Comparison of ENCODE assay signal across 9 cellular contexts in genomic region chr2:25664531-25665307, GRCh38. TPM values are rescaled to one million over a fixed set of nuclear protein-coding genes. Genes with fewer than 3 reads are reported as not detected.
A peak's percentile ranks its signal among the peaks of the same experiment; 100 is the strongest.
DNase-seq lines count a peak whose midpoint lies in the region; ATAC-seq, FAIRE-seq and TF ChIP-seq lines count a peak whose summit lies in the region.
"Had no signal": no experiment of that assay in that cellular context is flagged by ENCODE, and none has a peak within 500 bp of the region (broad histone marks: within the 10 kb centered on the region; RNA-seq: fewer than 3 reads in every experiment).

No MANE protein-coding gene starts in this region.

- no peak for TF ChIP-seq POLR2A in H1 (IDR thresholded peaks at IDR 0.05; ENCODE audit: control extremely low read depth in 1 of 2, low read depth in 2 of 2, low read length in 2 of 2)

- no peak overlapping the region for H2BK120ac ChIP-seq in H1 (replicated peaks; ENCODE audit: low read depth, low read length)

- no peaks in the 10 kb centered on the region for H3K36me3 ChIP-seq in H7 (replicated peaks; ENCODE audit: control insufficient read depth, insufficient read depth, low read length)
- no peaks in the 10 kb centered on the region for H3K36me3 ChIP-seq in H1 (ENCODE audit: control insufficient read depth in 2 of 4, insufficient read depth in 4 of 4, low read length in 3 of 4)

- no peak overlapping the region for H3K23ac ChIP-seq in H1 (ENCODE audit: insufficient read length)

- no peak overlapping the region for H2BK15ac ChIP-seq in H1 (ENCODE audit: low read length)

- peak overlapping the region; percentile 1 to 49; a peak in 3 of 4 replicates for H3K4me2 ChIP-seq in H1 (ENCODE audit: insufficient read depth in 1 of 2, low read depth in 2 of 2, low read length in 2 of 2)

- TF ChIP-seq EP300 in H1 (IDR thresholded peaks at IDR 0.05; ENCODE audit: borderline replicate concordance in 1 of 2, low read depth in 2 of 2, low read length in 2 of 2), result no peak

- peak; percentile 87 to 91 for TF ChIP-seq RAD21 in H1 (IDR thresholded peaks at IDR 0.05 in 1 of 2, conservative IDR thresholded peaks at IDR 0.05 in 1 of 2; ENCODE audit: low read depth in 2 of 2, low read length in 2 of 2)

- H3K56ac ChIP-seq in H1 (replicated peaks; ENCODE audit: insufficient read length, low read depth, low read length), result no peak overlapping the region

- H3K23me2 ChIP-seq in H1 (ENCODE audit: low read depth, low read length), result no peaks in the 10 kb centered on the region

- H3K4ac ChIP-seq in H1 (replicated peaks; ENCODE audit: insufficient read length, low read depth, low read length), result no peak overlapping the region

- H3K14ac ChIP-seq in H1 (ENCODE audit: insufficient read length), result no peak overlapping the region

- no peak overlapping the region for H2AFZ ChIP-seq in H1 (ENCODE audit: low read length)

- H2AK5ac ChIP-seq in H1 (ENCODE audit: low read depth, low read length), result no peak overlapping the region

- peak overlapping the region; percentile 72 for H3K4me3 Mint-ChIP-seq in type B pancreatic cell
- H3K4me3 Mint-ChIP-seq: T-helper 1 cell treated with Interleukin-12 subunit alpha and Interleukin-12 subunit beta and Interleukin-4 antibody, amounts not matched to agents 30 μg/mL and 1 μg/mL, for 36 hours had no signal

- peaks cover 0 to 2% of the 10 kb centered on the region in 2 experiments for H4K20me1 ChIP-seq in H1 (replicated peaks in 1 of 2; ENCODE audit: control insufficient read depth in 1 of 2, insufficient read depth in 2 of 2, low read length in 2 of 2)

- H2BK5ac ChIP-seq in H1 (ENCODE audit: low read depth, low read length), result no peak overlapping the region

- POLR2A ChIA-PET in RWPE1 (lab: Yijun Ruan, JAX; ENCODE audit: low non-redundant PET), result no interaction called here
- POLR2A ChIA-PET in H1 (lab: Charles Lee; ENCODE audit: partially characterized antibody), result interaction anchor here (0.7 to 2.3 kb wide), 7 partner anchors 9 to 413 kb away, joined by 3 to 10 read pairs (median 3); partner anchors contain the start of gene DTNB

- no peak overlapping the region for H4K91ac ChIP-seq in H1 (replicated peaks; ENCODE audit: insufficient read length, low read length)

- H3K27ac ChIP-seq in RWPE1 (no peak overlapping the region), H1 (ENCODE audit: low read depth, low read length) (no peak overlapping the region)

- H3K9me3 ChIP-seq in H1 (ENCODE audit: insufficient read depth in 2 of 2, low read depth in 1 of 2, low read length in 1 of 2), result no peaks in the 10 kb centered on the region

- 38% methylated on average over 11 of the region's 11 CpGs; no CpG with 5 or more reads in 1 of the 2 experiments for WGBS in H1 (ENCODE audit: extremely low coverage in 1 of 2, insufficient coverage in 1 of 2, insufficient read length in 1 of 2, insufficient replicate concordance in 2 of 2, low coverage in 1 of 2, low lambda C conversion rate in 2 of 2, missing lambda C conversion rate in 1 of 2), 2 experiments

- H3K18ac ChIP-seq in H1 (ENCODE audit: extremely low read depth, low read length), result no peak overlapping the region

- no peak overlapping the region for H4K5ac ChIP-seq in H1 (ENCODE audit: insufficient read length, low read depth, low read length)

- no peak overlapping the region for H2BK12ac ChIP-seq in H1 (ENCODE audit: low read depth, low read length)

- peaks cover 2% of the 10 kb centered on the region; the same call in 1 of the 2 replicates for H3K79me1 ChIP-seq in H1 (ENCODE audit: low read depth, low read length)

- H3K4me1 ChIP-seq in H1 (replicated peaks in 1 of 4; ENCODE audit: control insufficient read depth in 3 of 4, insufficient read depth in 4 of 4, low read length in 3 of 4), result peaks cover 0 to 8% (median 2%) of the 10 kb centered on the region in 4 experiments; a peak in 4 of 7 replicates

- no peak for ATAC-seq in GM18858 (IDR thresholded peaks at IDR 0.05; ENCODE audit: unreplicated experiment)

- H3K9ac ChIP-seq in H1 (replicated peaks in 1 of 4; ENCODE audit: extremely low read depth in 1 of 4, low read depth in 3 of 4, low read length in 3 of 4), result no peak overlapping the region

- no peak overlapping the region for H2BK20ac ChIP-seq in H1 (ENCODE audit: low read length)

- H3K27ac Mint-ChIP-seq in type B pancreatic cell, result peak overlapping the region; percentile 77
- H3K27ac Mint-ChIP-seq: T-helper 1 cell treated with Interleukin-12 subunit alpha and Interleukin-12 subunit beta and Interleukin-4 antibody, amounts not matched to agents 30 μg/mL and 1 μg/mL, for 36 hours had no signal

- H3K27me3 ChIP-seq in H7 (ENCODE audit: control insufficient read depth, insufficient read depth, low read length), result no peaks in the 10 kb centered on the region
- H3K27me3 ChIP-seq in H1 (replicated peaks in 1 of 4; ENCODE audit: control insufficient read depth in 3 of 4, extremely low read depth in 1 of 4, insufficient read depth in 3 of 4, low read length in 3 of 4), result no peaks in the 10 kb centered on the region

- DNase-seq in COLO829 (ENCODE audit: low spot score) (peak; percentile 54), H7 (peak; percentile 71), RWPE1 (ENCODE audit: low spot score) (no peak), H1 (ENCODE audit: low read depth in 1 of 2, low spot score in 2 of 2) (peak; percentile 43 to 62), medulla oblongata (ENCODE audit: extremely low spot score) (peak; percentile 93), type B pancreatic cell (ENCODE audit: extremely low spot score, unreplicated experiment) (no peak)
- no peak for DNase-seq in NK-92 treated with Interleukin-12 subunit alpha and Interleukin-12 subunit beta, amount 100 ng/mL, for 24 hours (lab: John Stamatoyannopoulos, UW)

- TF ChIP-seq CTCF in RWPE1 (conservative IDR thresholded peaks at IDR 0.05; ENCODE audit: low read depth) (peak; percentile 32), H1 (IDR thresholded peaks at IDR 0.05; ENCODE audit: control extremely low read depth in 1 of 3, insufficient read depth in 1 of 3, low read depth in 1 of 3, low read length in 3 of 3) (peak; percentile 50 to 87 (median 79)), type B pancreatic cell (conservative IDR thresholded peaks at IDR 0.05) (peak; percentile 77)

- no peaks in the 10 kb centered on the region for H3K27me3 Mint-ChIP-seq in type B pancreatic cell

- peak; percentile 92 for FAIRE-seq in H1 (lab: Jason Lieb, UNC)

- no peak overlapping the region for H3K4me3 ChIP-seq in H7 (ENCODE audit: insufficient read depth, low read depth, low read length)
- H3K4me3 ChIP-seq in H1 (ENCODE audit: extremely low read depth in 1 of 4, insufficient read depth in 2 of 4, low read depth in 3 of 4, low read length in 4 of 4), result no peak overlapping the region

- H3K36me3 Mint-ChIP-seq in type B pancreatic cell, result no peaks in the 10 kb centered on the region

- H4K8ac ChIP-seq in H1 (ENCODE audit: extremely low read depth, insufficient read depth, low read length), result no peak overlapping the region

- CTCF ChIA-PET in RWPE1 (lab: Yijun Ruan, JAX), result interaction anchor here (0.6 to 2.4 kb wide), 8 partner anchors 12 to 156 kb away, joined by 3 to 14 read pairs (median 4); no protein-coding TSS in a partner anchor
- CTCF ChIA-PET in H1 (lab: Charles Lee; ENCODE audit: partially characterized antibody), result interaction anchor here (0.6 to 4.7 kb wide), 46 partner anchors 9 to 388 kb away, joined by 3 to 72 read pairs (median 4); no protein-coding TSS in a partner anchor

- H3K79me2 ChIP-seq in H1 (ENCODE audit: control insufficient read depth in 1 of 2, insufficient read depth in 2 of 2, low read length in 2 of 2), result peaks cover 0 to 85% of the 10 kb centered on the region in 2 experiments; a peak in 3 of 4 replicates

- H3K9me3 Mint-ChIP-seq in type B pancreatic cell, result no peaks in the 10 kb centered on the region
- H3K9me3 Mint-ChIP-seq: T-helper 1 cell treated with Interleukin-12 subunit alpha and Interleukin-12 subunit beta and Interleukin-4 antibody, amounts not matched to agents 30 μg/mL and 1 μg/mL, for 36 hours had no signal

- H3K4me1 Mint-ChIP-seq in type B pancreatic cell (ENCODE audit: unreplicated experiment), result peaks cover 15% of the 10 kb centered on the region

TF ChIP-seq in H1, 55 proteins besides CTCF, POLR2A, EP300 and RAD21:
- TF ChIP-seq SIN3A (conservative IDR thresholded peaks at IDR 0.05 in 1 of 2, IDR thresholded peaks at IDR 0.05 in 1 of 2; ENCODE audit: low read depth in 1 of 2, low read length in 2 of 2), result 0 out of 4 replicates have a peak, but pooled peaks of 1 of the 2 experiments have one; percentile 27
- TF ChIP-seq JUND (IDR thresholded peaks at IDR 0.05; ENCODE audit: low read length), result peak; percentile 52; the same call in 1 of the 2 replicates
- no peak for TF ChIP-seq TAF1 (IDR thresholded peaks at IDR 0.05; ENCODE audit: low read depth, low read length)
- TF ChIP-seq EZH2 (IDR thresholded peaks at IDR 0.05; ENCODE audit: low read depth, low read length, severe bottlenecking), result no peak
- TF ChIP-seq CEBPB (IDR thresholded peaks at IDR 0.05; ENCODE audit: low read depth, low read length), result 0 out of 2 replicates have a peak, but pooled peaks have one; percentile 46
- TF ChIP-seq PHF8 (conservative IDR thresholded peaks at IDR 0.05; ENCODE audit: low read depth, low read length), result 0 out of 2 replicates have a peak, but pooled peaks have one; percentile 30
- TF ChIP-seq FOSL1 (IDR thresholded peaks at IDR 0.05; ENCODE audit: insufficient read depth, low read depth, low read length), result no peak
- TF ChIP-seq HDAC2 (IDR thresholded peaks at IDR 0.05; ENCODE audit: borderline replicate concordance in 1 of 2, low read depth in 2 of 2, low read length in 2 of 2), result no peak
- peak; percentile 99 for TF ChIP-seq BACH1 (IDR thresholded peaks at IDR 0.05; ENCODE audit: low read length)
- no peak for TF ChIP-seq CHD1 (IDR thresholded peaks at IDR 0.05; ENCODE audit: low read depth, low read length)
- peak; percentile 58; the same call in 1 of the 2 replicates for TF ChIP-seq YY1 (IDR thresholded peaks at IDR 0.05; ENCODE audit: low read depth, low read length)
- TF ChIP-seq MAFK (IDR thresholded peaks at IDR 0.05; ENCODE audit: low read depth, low read length), result peak; percentile 91

RNA-seq across cellular contexts. Expression of gene DTNB, which starts 8.7 kb away (rescaled TPM):
- total RNA-seq in H7 (2014; rRNA removed; shearing (Covaris generic)), result 16.3 and 19.8 TPM in 2 replicates
- 40.5 and 49.5 TPM in 2 replicates for total RNA-seq in H1 (2021; fragmentation: NEBNext Ultra II Directional; extraction: Animal tissue kit (Norgen Biotek cat#: 25700))
- 39.6 and 44.7 TPM in 2 replicates for polyA plus RNA-seq in H1 (2011; rRNA removed)
- 50.2 TPM for polyA plus RNA-seq in H1 (2011; cell fraction: cytosol; rRNA removed)
- 88.6 TPM for polyA plus RNA-seq in H1 (2011; cell fraction: nucleus; rRNA removed)
- 34.3 to 53.4 TPM (median 49.9 TPM) in 4 replicates for polyA plus RNA-seq in H1 (2012, experiment 1 of 2)
- 24.6 TPM for polyA plus RNA-seq in H1 (2012, experiment 2 of 2)
- 34.4 TPM for polyA plus RNA-seq in H1 (2013, experiment 1 of 2)
- 37.9 TPM for polyA plus RNA-seq in H1 (2013, experiment 2 of 2)
- 81.2 and 107 TPM in 2 replicates for polyA minus RNA-seq in H1 (2011; rRNA and poly(A)+ RNA removed)
- polyA minus RNA-seq in H1 (2011; cell fraction: cytosol; rRNA and poly(A)+ RNA removed), result 33.9 TPM
- polyA minus RNA-seq in H1 (2011; cell fraction: nucleus; rRNA and poly(A)+ RNA removed), result 141 TPM
- total RNA-seq in type B pancreatic cell (ENCODE audit: low replicate concordance), result 11.8 and 28.6 TPM in 2 replicates

Comparison
In these comparisons a context has a peak if more than half of its experiments do, and no peak if none do; other contexts are left out.
1. DNase-seq: peak in COLO829 (single experiment), H7 (single experiment), H1 (2 of 2) and medulla oblongata (single experiment); none in RWPE1 (single experiment), type B pancreatic cell (single experiment) and NK-92 treated with Interleukin-12 subunit alpha and Interleukin-12 subunit beta, amount 100 ng/mL, for 24 hours (single experiment).
2. Peak in every context shown above with its lines, with median percentiles within 50 percentile points of each other: CTCF ChIP-seq.